13 cellular contexts compared by ENCODE assay signal in the genomic region with DNA sequence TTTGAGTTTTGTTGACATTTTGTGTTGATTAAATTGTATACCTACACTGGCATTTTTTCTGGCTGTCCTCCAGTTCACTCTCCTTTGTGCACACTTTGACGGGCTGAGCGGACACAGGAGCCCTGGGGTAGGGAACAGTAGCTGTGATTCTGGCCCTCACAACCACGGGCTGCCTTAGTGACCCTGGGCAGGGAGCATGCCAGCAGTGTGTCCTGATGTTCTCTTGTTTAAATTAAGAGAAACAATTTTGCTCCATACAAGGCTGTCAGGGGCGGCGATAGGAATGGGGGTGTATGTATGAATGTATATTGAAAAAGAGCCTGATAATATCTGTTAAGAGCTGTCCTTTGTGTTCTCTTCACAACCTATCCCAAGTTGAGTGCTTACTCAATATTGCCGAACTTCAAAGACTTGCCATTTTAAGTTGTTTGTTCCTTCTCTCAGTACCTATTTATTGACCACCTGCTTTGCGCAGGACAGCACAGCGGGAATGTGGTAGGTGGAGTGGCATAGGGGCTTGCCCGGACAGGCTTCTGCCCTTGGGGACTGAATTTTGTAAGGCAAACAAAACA.
A peak's percentile ranks its signal among the peaks of the same experiment; 100 is the strongest.
DNase-seq lines count a peak whose midpoint lies in the region; ATAC-seq, FAIRE-seq and TF ChIP-seq lines count a peak whose summit lies in the region.
"Had no signal": no experiment of that assay in that cellular context is flagged by ENCODE, and none has a peak within 500 bp of the region (broad histone marks: within the 10 kb centered on the region; RNA-seq: fewer than 3 reads in every experiment).

No MANE protein-coding gene starts in this region.

- 68 to 83% methylated on average over 9 of the region's 9 CpGs for WGBS in lung, 2 donors

- H3K27ac ChIP-seq in lung (ENCODE audit: low read depth in 1 of 2, low read length in 1 of 2): peak overlapping the region; percentile 24 to 74
- peak overlapping the region; percentile 37 for H3K27ac ChIP-seq in substantia nigra (ENCODE audit: low read depth, low read length, poor library complexity, severe bottlenecking)

- H3K36me3 ChIP-seq in bronchial epithelial cell (ENCODE audit: control insufficient read depth, insufficient read depth, low read length) (peaks cover 31% of the 10 kb centered on the region), lung (ENCODE audit: control insufficient read depth in 2 of 2, insufficient read depth in 2 of 2, low read length in 2 of 2) (peaks cover 37 to 40% of the 10 kb centered on the region in 2 donors)

- peak; percentile 23 for DNase-seq in DMS53 (lab: John Stamatoyannopoulos, UW)
- DNase-seq in DMS53 treated with DMSO at 0.1 percent for 48 hours (lab: John Stamatoyannopoulos, UW; ENCODE audit: unreplicated experiment): no peak
- DNase-seq in bronchial epithelial cell (ENCODE audit: low read depth): peak; percentile 70
- DNase-seq in lung (ENCODE audit: low spot score): no peak
- DNase-seq in substantia nigra (lab: John Stamatoyannopoulos, UW): no peak
- DNase-seq in nucleus accumbens (lab: John Stamatoyannopoulos, UW): no peak
- DNase-seq in midbrain (lab: John Stamatoyannopoulos, UW): no peak
- DNase-seq: 8988T, anterior cingulate cortex, NCI-H2171 treated with DMSO at 0.1 percent for 48 hours, PC-3, T1000 had no signal

- no peak for TF ChIP-seq CTCF in bronchial epithelial cell (IDR thresholded peaks at IDR 0.05; ENCODE audit: insufficient read depth, low read length, severe bottlenecking)
- no peak for TF ChIP-seq CTCF in lung (IDR thresholded peaks at IDR 0.05; ENCODE audit: control extremely low read depth, extremely low read depth)

- peaks cover 20 to 36% of the 10 kb centered on the region in 2 donors for H3K4me1 ChIP-seq in lung (ENCODE audit: control insufficient read depth in 2 of 2, insufficient read depth in 2 of 2, low read length in 2 of 2)

- H3K9me3 ChIP-seq in lung (ENCODE audit: control insufficient read depth in 2 of 2, insufficient read depth in 1 of 2, low read length in 1 of 2): no peaks in the 10 kb centered on the region

- no peak for ATAC-seq in lung (ENCODE audit: insufficient read depth, low FRiP score)
- no peak for ATAC-seq in HG02759 (IDR thresholded peaks at IDR 0.05; ENCODE audit: unreplicated experiment)
- ATAC-seq: PC-3 had no signal

- H3K27me3 ChIP-seq in bronchial epithelial cell (ENCODE audit: control insufficient read depth, insufficient read depth, low read length) (no peaks in the 10 kb centered on the region), lung (ENCODE audit: control insufficient read depth, insufficient read depth) (no peaks in the 10 kb centered on the region)

- no peak for FAIRE-seq in bronchial epithelial cell (lab: Jason Lieb, UNC)

- H3K4me3 ChIP-seq in bronchial epithelial cell (ENCODE audit: low read depth, low read length) (no peak overlapping the region), lung (no peak overlapping the region)

Comparison
In these comparisons a context has a peak if more than half of its experiments do, and no peak if none do; other contexts are left out.
1. DNase-seq: peak in DMS53 (single experiment) and bronchial epithelial cell (single experiment); none in DMS53 treated with DMSO at 0.1 percent for 48 hours (single experiment), lung (single experiment), substantia nigra (0 of 49), nucleus accumbens (0 of 56) and midbrain (single experiment).